In the genomic region with DNA sequence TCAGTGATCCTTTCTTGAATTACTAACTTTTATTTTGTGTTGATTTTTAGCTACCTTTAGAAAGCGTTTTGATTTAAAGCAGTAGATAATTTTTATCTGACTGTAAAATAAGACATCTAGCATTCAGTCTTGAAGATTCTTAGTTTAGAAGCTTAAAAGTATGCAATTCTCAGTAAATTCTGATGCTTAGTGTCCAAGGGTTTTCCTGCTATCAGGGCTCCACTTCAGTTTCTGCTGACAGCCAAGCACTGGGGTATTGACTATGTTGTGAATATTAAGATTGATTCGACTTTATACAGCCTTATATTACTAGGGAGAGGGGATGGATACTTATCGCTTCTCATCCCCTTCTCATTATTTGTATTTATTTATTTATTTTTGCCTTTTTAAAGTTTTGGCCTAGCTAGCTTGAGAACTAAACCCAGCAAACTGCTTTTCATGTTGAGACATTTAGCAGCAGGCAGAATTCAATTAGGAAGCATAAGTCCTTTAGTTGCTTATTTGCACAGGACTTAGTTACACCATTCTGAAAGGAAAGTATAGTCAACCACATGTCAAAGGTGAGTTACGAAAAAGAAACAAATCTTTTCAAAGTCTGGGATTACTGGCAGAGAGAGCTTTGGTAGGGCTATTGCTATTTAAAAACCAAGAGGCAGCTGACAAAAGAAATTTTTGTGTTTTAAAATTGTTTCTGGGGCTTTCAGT, we compare ENCODE assay signal across 10 cellular contexts. TPM values are rescaled to one million over a fixed set of nuclear protein-coding genes. Genes with fewer than 3 reads are reported as not detected.
DNase-seq lines count a peak whose midpoint lies in the region; ATAC-seq, FAIRE-seq and TF ChIP-seq lines count a peak whose summit lies in the region.
"Had no signal": no experiment of that assay in that cellular context is flagged by ENCODE, and none has a peak within 500 bp of the region (broad histone marks: within the 10 kb centered on the region; RNA-seq: fewer than 3 reads in every experiment).

No MANE protein-coding gene starts in this region.

- no peak for DNase-seq in heart right ventricle
- DNase-seq in Right ventricle myocardium inferior (ENCODE audit: missing footprints): no peak
- DNase-seq in amniotic epithelial cell (ENCODE audit: low read depth): peak; percentile 46
- DNase-seq in left lobe of liver (ENCODE audit: low spot score): no peak
- DNase-seq in vagina (ENCODE audit: extremely low spot score in 2 of 2): no peak
- DNase-seq in GM19239 (ENCODE audit: insufficient read length, low spot score): no peak
- no peak for DNase-seq in NCI-H2171 (lab: John Stamatoyannopoulos, UW)
- no peak for DNase-seq in suprapubic skin (ENCODE audit: low spot score in 2 of 2)
- DNase-seq: mucosa of descending colon had no signal

- intact Hi-C loops in heart right ventricle (cut with DNase I): loop anchor here in 6 of 10 donors (2.0 to 10.0 kb wide), 10 partner anchors 43 to 195 kb away; a partner anchor contains a TSS
- intact Hi-C loops in Right ventricle myocardium inferior (cut with DNase I): loop anchor here (5.0 kb wide), 4 partner anchors 43 to 343 kb away; a partner anchor contains a TSS
- intact Hi-C loops in vagina (cut with DNase I): loop anchor here (5.0 to 10.0 kb wide), 2 partner anchors 92 to 135 kb away; no protein-coding TSS in a partner anchor

- TF ChIP-seq CTCF in heart right ventricle (IDR thresholded peaks at IDR 0.05) (no peak), vagina (IDR thresholded peaks at IDR 0.05) (no peak), suprapubic skin (IDR thresholded peaks at IDR 0.05) (no peak)

- H3K36me3 ChIP-seq in heart right ventricle: peaks cover 0 to 7% (median 0%) of the 10 kb centered on the region in 9 donors
- H3K36me3 ChIP-seq in vagina: no peaks in the 10 kb centered on the region
- H3K36me3 ChIP-seq in suprapubic skin: no peaks in the 10 kb centered on the region
- H3K36me3 ChIP-seq: ascending aorta had no signal

- no peak for TF ChIP-seq POLR2A in vagina (IDR thresholded peaks at IDR 0.05)
- TF ChIP-seq POLR2A in suprapubic skin (IDR thresholded peaks at IDR 0.05): no peak

- H3K9me3 ChIP-seq in heart right ventricle: no peaks in the 10 kb centered on the region
- no peaks in the 10 kb centered on the region for H3K9me3 ChIP-seq in vagina
- H3K9me3 ChIP-seq in suprapubic skin: no peaks in the 10 kb centered on the region
- H3K9me3 ChIP-seq: ascending aorta, mucosa of descending colon had no signal

- H3K4me3 ChIP-seq in heart right ventricle (peak overlapping the region in 7 of 10 donors; percentile 29 to 94 (median 90)), vagina (peak overlapping the region; percentile 70 to 76), suprapubic skin (no peak overlapping the region)
- H3K4me3 ChIP-seq: mucosa of descending colon had no signal

- 59 to 62% methylated on average over 4 of the region's 4 CpGs for WGBS in heart right ventricle, 2 donors
- WGBS in suprapubic skin: 67% methylated on average over 4 of the region's 4 CpGs

- H3K27ac ChIP-seq in heart right ventricle (peak overlapping the region in 9 of 10 donors; percentile 6 to 91 (median 40)), vagina (peak overlapping the region; percentile 94), suprapubic skin (no peak overlapping the region)
- H3K27ac ChIP-seq: ascending aorta had no signal

- FAIRE-seq in GM19239 (lab: Jason Lieb, UNC): no peak

- H3K4me1 ChIP-seq in heart right ventricle: peaks cover 8 to 62% (median 46%) of the 10 kb centered on the region in 9 donors
- peaks cover 28% of the 10 kb centered on the region for H3K4me1 ChIP-seq in vagina
- peaks cover 40% of the 10 kb centered on the region for H3K4me1 ChIP-seq in suprapubic skin
- H3K4me1 ChIP-seq: ascending aorta had no signal

- TF ChIP-seq EP300 in suprapubic skin (IDR thresholded peaks at IDR 0.05): no peak

- H3K27me3 ChIP-seq in heart right ventricle (no peaks in the 10 kb centered on the region), vagina (no peaks in the 10 kb centered on the region), suprapubic skin (no peaks in the 10 kb centered on the region)
- H3K27me3 ChIP-seq: ascending aorta had no signal

- no peak for ATAC-seq in heart right ventricle
- no peak for ATAC-seq in Right ventricle myocardium inferior
- peak; percentile 8 for ATAC-seq in left lobe of liver
- ATAC-seq: mucosa of descending colon had no signal

RNA-seq across cellular contexts. Expression of a gene that starts 2.9 kb away (rescaled TPM):
- total RNA-seq in heart right ventricle (10 to 100 TPM; 47.3 to 79.6 (median 57.1) TPM), Right ventricle myocardium inferior (49.4 TPM), left lobe of liver (15.0 TPM), vagina (82.3 TPM), suprapubic skin (10 to 100 TPM; 25.7 to 71.5 (median 45.1) TPM)
- polyA plus RNA-seq in heart right ventricle: 10 to 100 TPM; 14.5 to 24.5 TPM

RNA-seq across cellular contexts. Expression of a gene that starts 43.1 kb away (rescaled TPM):
- 100 to 1,000 TPM; 102 to 143 (median 116) TPM for total RNA-seq in heart right ventricle
- 100 to 1,000 TPM; 116 to 136 TPM for polyA plus RNA-seq in heart right ventricle
- total RNA-seq in Right ventricle myocardium inferior: 122 TPM
- 42.4 TPM for total RNA-seq in left lobe of liver
- 70.7 TPM for total RNA-seq in vagina
- 10 to 100 TPM; 57.6 to 70.2 (median 68.7) TPM for total RNA-seq in suprapubic skin
